Comparison of ENCODE assay signal across 1 cellular context in genomic region chr15:32508060-32508459, GRCh38. TPM values are rescaled to one million over a fixed set of nuclear protein-coding genes. Genes with fewer than 3 reads are reported as not detected.
"Had no signal": no experiment of that assay in that cellular context is flagged by ENCODE, and none has a peak within 500 bp of the region (broad histone marks: within the 10 kb centered on the region; RNA-seq: fewer than 3 reads in every experiment).

No MANE protein-coding gene starts in this region.

RNA-seq across cellular contexts. Expression of gene GOLGA8O, which starts 52.6 kb away (rescaled TPM):
- total RNA-seq: vagina had no signal
